In the genomic region with DNA sequence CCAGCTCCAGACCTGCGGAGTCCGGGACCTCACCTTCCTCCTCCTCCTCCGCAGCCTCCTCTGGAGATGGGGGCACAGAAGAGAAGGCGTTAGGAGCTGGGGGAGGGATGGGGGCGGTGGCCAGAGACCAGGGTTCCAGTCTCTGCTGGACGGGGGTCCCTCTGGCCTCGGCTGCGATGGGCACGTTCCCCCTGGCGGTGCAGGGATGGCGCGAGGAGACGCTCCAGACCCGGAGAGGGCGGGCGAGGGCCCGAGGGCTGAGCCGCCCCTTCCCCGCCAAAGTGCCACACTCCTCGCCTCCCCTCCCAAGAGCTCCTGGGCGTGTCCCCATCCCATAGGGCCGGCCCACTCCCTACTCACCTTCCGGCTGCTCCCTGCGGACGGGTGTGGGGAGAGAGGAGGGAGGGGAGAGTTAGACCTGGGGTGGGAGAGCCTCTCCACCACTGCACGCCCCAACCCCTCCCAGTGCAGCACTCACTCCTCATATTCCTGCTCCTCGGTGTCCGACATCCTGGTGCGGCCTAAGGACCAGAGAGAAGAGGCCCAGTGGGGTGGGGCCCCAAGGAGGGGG, we compare ENCODE assay signal across 10 cellular contexts. TPM values are rescaled to one million over a fixed set of nuclear protein-coding genes. Genes with fewer than 3 reads are reported as not detected.
DNase-seq lines count a peak whose midpoint lies in the region; ATAC-seq, FAIRE-seq and TF ChIP-seq lines count a peak whose summit lies in the region.
"Had no signal": no experiment of that assay in that cellular context is flagged by ENCODE, and none has a peak within 500 bp of the region (broad histone marks: within the 10 kb centered on the region; RNA-seq: fewer than 3 reads in every experiment).

No MANE protein-coding gene starts in this region.

- H3K4me3 ChIP-seq in KMS-11 (IDR thresholded peaks at IDR 0.05; ENCODE audit: insufficient read depth, low read depth, low read length) (no peak overlapping the region), left lung (no peak overlapping the region)

- H2AFZ ChIP-seq in KMS-11 (ENCODE audit: low read depth) = peak overlapping the region; percentile 30; the same call in 1 of the 2 replicates

- intact Hi-C loops in left lung (cut with DNase I) = no loop called here

- H3K79me2 ChIP-seq in KMS-11 (ENCODE audit: insufficient read depth, low read depth) = no peaks in the 10 kb centered on the region

- no peak overlapping the region for H3K27ac ChIP-seq in KMS-11
- no peak overlapping the region for H3K27ac ChIP-seq in left lung
- H3K27ac ChIP-seq: Peyer's patch had no signal

- H3K27me3 ChIP-seq in KMS-11 (ENCODE audit: insufficient read depth, low read depth) (peaks cover 75% of the 10 kb centered on the region), left lung (peaks cover 55 to 83% of the 10 kb centered on the region in 2 donors)

- H3K9ac ChIP-seq in KMS-11 = no peak overlapping the region

- ATAC-seq in left lung (peak; percentile 46), HG02678 (IDR thresholded peaks at IDR 0.05; ENCODE audit: unreplicated experiment) (no peak), GM21390 (IDR thresholded peaks at IDR 0.05; ENCODE audit: unreplicated experiment) (no peak)

- no peaks in the 10 kb centered on the region for H3K9me3 ChIP-seq in left lung
- H3K9me3 ChIP-seq: Peyer's patch had no signal

- H3K36me3 ChIP-seq in KMS-11 (ENCODE audit: insufficient read depth) (no peaks in the 10 kb centered on the region), left lung (no peaks in the 10 kb centered on the region)
- H3K36me3 ChIP-seq: Peyer's patch had no signal

- no peak for FAIRE-seq in D721Med (lab: Jason Lieb, UNC)

- DNase-seq in D721Med (ENCODE audit: insufficient read length, low spot score) (peak; percentile 88), SK-N-DZ (ENCODE audit: low spot score) (peak; percentile 46), left lung (no peak), NCI-H187 treated with DMSO at 0.1 percent for 48 hours (lab: John Stamatoyannopoulos, UW) (no peak)
- no peak for DNase-seq in activated CD4-positive, alpha-beta T cell treated with anti-CD3 and anti-CD28 coated beads for 48 hours
- DNase-seq: Peyer's patch had no signal

- no peaks in the 10 kb centered on the region for H4K20me1 ChIP-seq in KMS-11 (ENCODE audit: insufficient read depth)

- TF ChIP-seq CTCF in D721Med (IDR thresholded peaks at IDR 0.05; ENCODE audit: insufficient read depth, missing control alignments) = no peak
- no peak for TF ChIP-seq CTCF in KMS-11 (conservative IDR thresholded peaks at IDR 0.05; ENCODE audit: low read depth, low read length)
- TF ChIP-seq CTCF in left lung (IDR thresholded peaks at IDR 0.05) = no peak

- H3K4me1 ChIP-seq in KMS-11 (ENCODE audit: low read depth, poor library complexity, severe bottlenecking) = no peaks in the 10 kb centered on the region
- peaks cover 0 to 16% of the 10 kb centered on the region in 2 donors for H3K4me1 ChIP-seq in left lung

- no peak overlapping the region for H3K4me2 ChIP-seq in KMS-11

RNA-seq across cellular contexts. Expression of gene TNNT1, which starts 2.3 kb away (rescaled TPM):
- 5.9 and 9.2 TPM in 2 replicates for polyA plus RNA-seq in SK-N-DZ (2014; cell fraction: cytosol; rRNA removed)
- 3.5 and 8.7 TPM in 2 replicates for polyA plus RNA-seq in SK-N-DZ (2014; cell fraction: nucleus; rRNA removed)
- total RNA-seq in left lung = 1 to 10 TPM in 1 of 2 donors, not detected in 1; 1.6 TPM
- total RNA-seq: Peyer's patch had no signal

RNA-seq across cellular contexts. Expression of gene TNNI3, which starts 10.8 kb away (rescaled TPM):
- 0.74 TPM in 1 of 2 replicates, not detected in the other for polyA plus RNA-seq in SK-N-DZ (2014; cell fraction: cytosol; rRNA removed)
- polyA plus RNA-seq in SK-N-DZ (2014; cell fraction: nucleus; rRNA removed) = 2.1 TPM in 1 of 2 replicates, not detected in the other
- total RNA-seq in left lung = 1 to 10 TPM; 1.2 to 1.6 TPM
- total RNA-seq: Peyer's patch, pulmonary artery endothelial cell had no signal

RNA-seq across cellular contexts. Expression of gene DNAAF3, which starts 19.7 kb away (rescaled TPM):
- polyA plus RNA-seq in SK-N-DZ (2014; cell fraction: cytosol; rRNA removed) = 1.0 and 2.6 TPM in 2 replicates
- 0.83 and 1.4 TPM in 2 replicates for polyA plus RNA-seq in SK-N-DZ (2014; cell fraction: nucleus; rRNA removed)
- total RNA-seq in left lung = 10 to 100 TPM in 1 of 2 donors, under 1 TPM in 1; 0.76 to 11.0 TPM

RNA-seq across cellular contexts. Expression of gene PPP1R12C, which starts 29.3 kb away (rescaled TPM):
- 19.4 and 22.7 TPM in 2 replicates for polyA plus RNA-seq in SK-N-DZ (2014; cell fraction: cytosol; rRNA removed)
- polyA plus RNA-seq in SK-N-DZ (2014; cell fraction: nucleus; rRNA removed) = 314 and 319 TPM in 2 replicates
- 100 to 1,000 TPM in 1 of 2 donors, 10 to 100 TPM in 1; 93.2 to 113 TPM for total RNA-seq in left lung

RNA-seq across cellular contexts. Expression of gene SYT5, which starts 33.4 kb away (rescaled TPM):
- polyA plus RNA-seq in SK-N-DZ (2014; cell fraction: cytosol; rRNA removed) = 0.17 and 0.22 TPM in 2 replicates
- 2.4 and 8.4 TPM in 2 replicates for polyA plus RNA-seq in SK-N-DZ (2014; cell fraction: nucleus; rRNA removed)
- not detected for total RNA-seq in left lung
- total RNA-seq: pulmonary artery endothelial cell had no signal

Comparison
In these comparisons a context has a peak if more than half of its experiments do, and no peak if none do; other contexts are left out.
1. DNase-seq: peak in D721Med (single experiment) and SK-N-DZ (single experiment); none in left lung (0 of 2), activated CD4-positive, alpha-beta T cell treated with anti-CD3 and anti-CD28 coated beads for 48 hours (single experiment) and NCI-H187 treated with DMSO at 0.1 percent for 48 hours (single experiment).